In genomic region chr6:68082086-68082485, GRCh38 we compare ENCODE assay signal across 18 cellular contexts.
"Had no signal": no experiment of that assay in that cellular context is flagged by ENCODE, and none has a peak within 500 bp of the region (broad histone marks: within the 10 kb centered on the region; RNA-seq: fewer than 3 reads in every experiment).

No MANE protein-coding gene starts in this region.

- H2AFZ ChIP-seq: neural progenitor cell had no signal

- DNase-seq: activated CD4-positive, alpha-beta memory T cell treated with anti-CD3 and anti-CD28 coated beads, Interleukin-2, amount 10 ng/mL, durations not matched to agents 7 days and 5 days; activated CD4-positive, alpha-beta T cell treated with anti-CD3 and anti-CD28 coated beads for 4 hours; activated CD8-positive, alpha-beta memory T cell treated with anti-CD3 and anti-CD28 coated beads, Interleukin-2, amount 10 ng/mL, durations not matched to agents 7 days and 5 days; amniotic stem cell; effector memory CD8-positive, alpha-beta T cell; foreskin melanocyte; head of caudate nucleus; left ventricle myocardium superior; naive B cell; stimulated activated CD4-positive, alpha-beta T cell treated with anti-CD3 and anti-CD28 coated beads, Interleukin-12 subunit alpha, Interleukin-12 subunit beta, amount 100 ng/mL, for 4 hours; stimulated activated CD4-positive, alpha-beta T cell treated with anti-CD3 and anti-CD28 coated beads, Interleukin-1b, Interleukin-23, amount 100 ng/mL, for 48 hours; transverse colon; uterus had no signal

- H3K4me1 ChIP-seq: neural progenitor cell, prostate gland, right atrium auricular region, suprapubic skin, transverse colon, uterus had no signal

- H3K36me3 ChIP-seq: neural progenitor cell, prostate gland, right atrium auricular region, suprapubic skin, transverse colon, uterus had no signal

- H3K27ac ChIP-seq: neural progenitor cell, prostate gland, right atrium auricular region, suprapubic skin, transverse colon, uterus had no signal

- H3K4me3 ChIP-seq: neural progenitor cell, prostate gland, right atrium auricular region, suprapubic skin, transverse colon, uterus had no signal

- H3K27me3 ChIP-seq: neural progenitor cell, right atrium auricular region, suprapubic skin, transverse colon, uterus had no signal

- FAIRE-seq: TTC549 had no signal
